ENCODE assay signal across 13 cellular contexts in genomic region chr10:47062801-47063200, GRCh38.
DNase-seq lines count a peak whose midpoint lies in the region; ATAC-seq and TF ChIP-seq lines count a peak whose summit lies in the region.
"Had no signal": no experiment of that assay in that cellular context is flagged by ENCODE, and none has a peak within 500 bp of the region (broad histone marks: within the 10 kb centered on the region; RNA-seq: fewer than 3 reads in every experiment).

No MANE protein-coding gene starts in this region.

- CTCF ChIA-PET in CD4-positive, alpha-beta memory T cell (lab: Charles Lee; ENCODE audit: partially characterized antibody) = interaction anchor here (1.6 to 2.7 kb wide), 2 partner anchors 15 to 249 kb away, joined by 4 to 9 read pairs; no protein-coding TSS in a partner anchor

- H3K27ac ChIP-seq in aorta (ENCODE audit: low read depth in 1 of 2, low read length in 2 of 2) (no peak overlapping the region), ovary (no peak overlapping the region)
- no peak overlapping the region for H3K27ac ChIP-seq in CD4-positive, alpha-beta memory T cell (ENCODE audit: low read depth, low read length)
- H3K27ac ChIP-seq: BLaER1 treated with 17β-estradiol and CSF1 and Interleukin-3, amounts not matched to agents 10 nM and 100 nM had no signal

- no peak overlapping the region for H3K27ac Mint-ChIP-seq in stimulated activated naive CD8-positive, alpha-beta T cell treated with anti-CD3 and anti-CD28 coated beads, Interleukin-15, amount 100 ng/mL, for 72 hours
- no peak overlapping the region for H3K27ac Mint-ChIP-seq in CD4-positive, alpha-beta memory T cell

- no peak for TF ChIP-seq POLR2A in ovary (IDR thresholded peaks at IDR 0.05)

- peak; percentile 34 for ATAC-seq in stimulated activated naive CD8-positive, alpha-beta T cell treated with anti-CD3 and anti-CD28 coated beads, Interleukin-15, Interleukin-2, amounts not matched to agents 100 U/mL and 50 U/mL, for 24 hours
- no peak for ATAC-seq in stimulated activated naive CD8-positive, alpha-beta T cell treated with anti-CD3 and anti-CD28 coated beads, Interleukin-15, amount 100 ng/mL, for 72 hours
- peak; percentile 30 for ATAC-seq in aorta (ENCODE audit: low FRiP score)

- H3K36me3 ChIP-seq in aorta (ENCODE audit: control insufficient read depth in 1 of 2, insufficient read depth in 2 of 2, low read length in 1 of 2) = no peaks in the 10 kb centered on the region
- no peaks in the 10 kb centered on the region for H3K36me3 ChIP-seq in ovary
- H3K36me3 ChIP-seq in CD4-positive, alpha-beta memory T cell (ENCODE audit: insufficient read depth, low read length) = no peaks in the 10 kb centered on the region
- H3K36me3 ChIP-seq: BLaER1 treated with 17β-estradiol and CSF1 and Interleukin-3, amounts not matched to agents 10 nM and 100 nM had no signal

- no peak for DNase-seq in stimulated activated naive CD8-positive, alpha-beta T cell treated with anti-CD3 and anti-CD28 coated beads, Interleukin-15, Interleukin-2, amounts not matched to agents 100 U/mL and 50 U/mL, for 24 hours
- no peak for DNase-seq in stimulated activated naive CD8-positive, alpha-beta T cell treated with anti-CD3 and anti-CD28 coated beads, Interleukin-15, amount 100 ng/mL, for 72 hours
- DNase-seq in SK-MEL-5 (ENCODE audit: low read depth, low spot score) = peak; percentile 29
- no peak for DNase-seq in fibroblast of villous mesenchyme (ENCODE audit: low read depth)
- DNase-seq in aorta = no peak
- no peak for DNase-seq in ovary
- DNase-seq in SIG-M5 (lab: John Stamatoyannopoulos, UW) = no peak
- no peak for DNase-seq in CD4-positive, alpha-beta memory T cell
- DNase-seq: activated CD4-positive, alpha-beta T cell treated with anti-CD3 and anti-CD28 coated beads for 4 hours; cerebellar nuclear complex; NCI-H748 treated with DMSO at 0.1 percent for 48 hours; stimulated activated CD8-positive, alpha-beta memory T cell treated with anti-CD3 and anti-CD28 coated beads, Interleukin-4, amount 100 ng/mL, for 48 hours had no signal

- no peaks in the 10 kb centered on the region for H3K27me3 ChIP-seq in aorta (ENCODE audit: control insufficient read depth in 1 of 2, insufficient read depth in 2 of 2, low read length in 1 of 2)
- no peaks in the 10 kb centered on the region for H3K27me3 ChIP-seq in ovary
- no peaks in the 10 kb centered on the region for H3K27me3 ChIP-seq in CD4-positive, alpha-beta memory T cell (ENCODE audit: insufficient read depth, low read length)
- H3K27me3 ChIP-seq: BLaER1 treated with 17β-estradiol and CSF1 and Interleukin-3, amounts not matched to agents 10 nM and 100 nM had no signal

- POLR2A ChIA-PET in CD4-positive, alpha-beta memory T cell (lab: Charles Lee; ENCODE audit: partially characterized antibody) = no interaction called here

- H3K4me1 ChIP-seq in aorta (ENCODE audit: control insufficient read depth in 1 of 2, insufficient read depth in 2 of 2, low read length in 2 of 2) (peaks cover 0 to 3% of the 10 kb centered on the region in 2 donors), ovary (ENCODE audit: insufficient read depth) (peaks cover 4% of the 10 kb centered on the region)
- no peaks in the 10 kb centered on the region for H3K4me1 ChIP-seq in CD4-positive, alpha-beta memory T cell (ENCODE audit: insufficient read depth, low read length)

- no peaks in the 10 kb centered on the region for H3K27me3 Mint-ChIP-seq in stimulated activated naive CD8-positive, alpha-beta T cell treated with anti-CD3 and anti-CD28 coated beads, Interleukin-15, amount 100 ng/mL, for 72 hours
- H3K27me3 Mint-ChIP-seq in CD4-positive, alpha-beta memory T cell = peaks cover 0 to 5% of the 10 kb centered on the region in 2 donors

- intact Hi-C loops in aorta (cut with DNase I) = loop anchor here (2.0 to 5.0 kb wide), 3 partner anchors 52 to 104 kb away; no protein-coding TSS in a partner anchor
- intact Hi-C loops in ovary (cut with DNase I) = no loop called here
- intact Hi-C loops in CD4-positive, alpha-beta memory T cell (cut with micrococcal nuclease) = no loop called here

- H3K9me3 Mint-ChIP-seq in stimulated activated naive CD8-positive, alpha-beta T cell treated with anti-CD3 and anti-CD28 coated beads, Interleukin-15, amount 100 ng/mL, for 72 hours = no peaks in the 10 kb centered on the region
- H3K9me3 Mint-ChIP-seq in CD4-positive, alpha-beta memory T cell = no peaks in the 10 kb centered on the region

- no peak overlapping the region for H3K4me3 Mint-ChIP-seq in stimulated activated naive CD8-positive, alpha-beta T cell treated with anti-CD3 and anti-CD28 coated beads, Interleukin-15, amount 100 ng/mL, for 72 hours
- H3K4me3 Mint-ChIP-seq in CD4-positive, alpha-beta memory T cell = no peak overlapping the region

- no peaks in the 10 kb centered on the region for H3K4me1 Mint-ChIP-seq in stimulated activated naive CD8-positive, alpha-beta T cell treated with anti-CD3 and anti-CD28 coated beads, Interleukin-15, amount 100 ng/mL, for 72 hours
- H3K4me1 Mint-ChIP-seq in CD4-positive, alpha-beta memory T cell = peaks cover 0 to 2% (median 0%) of the 10 kb centered on the region in 4 donors

- H3K9me3 ChIP-seq in aorta (ENCODE audit: control insufficient read depth, low read length) = no peaks in the 10 kb centered on the region
- H3K9me3 ChIP-seq in ovary = no peaks in the 10 kb centered on the region
- H3K9me3 ChIP-seq in CD4-positive, alpha-beta memory T cell (ENCODE audit: control insufficient read depth in 1 of 2, low read length in 2 of 2) = no peaks in the 10 kb centered on the region
- H3K9me3 ChIP-seq: BLaER1 treated with 17β-estradiol and CSF1 and Interleukin-3, amounts not matched to agents 10 nM and 100 nM had no signal

- TF ChIP-seq EP300 in ovary (IDR thresholded peaks at IDR 0.05) = no peak

- H3K4me3 ChIP-seq in fibroblast of villous mesenchyme (ENCODE audit: low read depth, low read length) (no peak overlapping the region), aorta (ENCODE audit: low read length in 2 of 2) (no peak overlapping the region), ovary (no peak overlapping the region)
- no peak overlapping the region for H3K4me3 ChIP-seq in CD4-positive, alpha-beta memory T cell (ENCODE audit: low read length in 2 of 2)
- H3K4me3 ChIP-seq: BLaER1 treated with 17β-estradiol and CSF1 and Interleukin-3, amounts not matched to agents 10 nM and 100 nM had no signal

- TF ChIP-seq CTCF in fibroblast of villous mesenchyme (IDR thresholded peaks at IDR 0.05; ENCODE audit: insufficient read depth, low read depth, low read length) (peak; percentile 30), ovary (IDR thresholded peaks at IDR 0.05) (no peak)

- 46 to 50% methylated on average over 6 of the region's 6 CpGs for WGBS in aorta, 2 donors
- 35 to 48% (median 38%) methylated on average over 6 of the region's 6 CpGs for WGBS in ovary, 3 donors

- H3K36me3 Mint-ChIP-seq in CD4-positive, alpha-beta memory T cell = no peaks in the 10 kb centered on the region

- in situ Hi-C loops in SK-MEL-5 (cut with HindIII; ENCODE audit: low pct_unique_long_range_greater_than_20kb, low sequenced_read_pairs) = no loop called here

Comparison
In these comparisons a context has a peak if more than half of its experiments do, and no peak if none do; other contexts are left out.
1. intact Hi-C loops: an anchor here in aorta (2.0 to 5.0 kb wide); none called in ovary and CD4-positive, alpha-beta memory T cell.